In the genomic region with DNA sequence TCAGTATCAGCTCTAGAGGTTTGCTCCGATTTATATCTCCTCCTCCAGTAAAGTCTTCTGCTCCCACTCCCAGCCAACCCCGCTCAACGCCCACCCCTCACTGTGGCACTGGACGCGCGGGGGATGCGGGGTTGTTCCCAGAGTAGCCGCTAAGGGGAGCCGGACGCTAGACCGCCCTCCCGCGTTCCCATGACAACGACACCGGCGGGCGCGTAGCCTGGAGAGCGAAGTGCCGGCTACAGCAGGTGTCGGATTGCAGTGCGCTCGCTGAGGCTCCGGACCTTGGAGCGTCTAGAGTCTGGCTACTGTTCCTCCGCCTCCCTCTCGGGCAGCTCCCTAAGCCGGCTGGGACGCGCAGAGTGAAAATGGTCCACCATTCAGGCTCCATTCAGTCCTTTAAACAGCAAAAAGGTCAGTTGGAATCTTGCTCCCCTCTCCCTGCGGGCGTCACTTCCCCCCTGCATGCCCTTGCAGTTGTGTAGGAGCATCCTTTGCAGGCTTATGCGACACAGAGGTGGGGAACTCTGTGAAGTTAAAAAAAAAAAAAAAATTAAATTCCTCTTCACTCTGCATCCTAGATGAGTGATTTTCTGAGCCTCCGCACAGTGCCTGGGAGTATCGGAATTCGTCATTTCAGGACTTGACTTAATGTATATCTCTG, we compare ENCODE assay signal across 1 cellular context.
A peak's percentile ranks its signal among the peaks of the same experiment; 100 is the strongest.
TF ChIP-seq lines count a peak whose summit lies in the region.

A gene (plus strand): TSS at position 220 of the 661 bp plus-strand sequence. CDS start 146 bp downstream, at position 366.

TF ChIP-seq in HepG2, 621 proteins besides CTCF, POLR2A, EP300 and RAD21 (continued from another document and continues in another):
- no peak for TF ChIP-seq FIP1L1 (IDR thresholded peaks at IDR 0.05; ENCODE audit: borderline replicate concordance, insufficient read depth, low read depth, low read length)
- no peak for TF ChIP-seq CEBPG (CRISPR knock-in tag; IDR thresholded peaks at IDR 0.05)
- peak; percentile 81; the same call in 1 of the 2 replicates for TF ChIP-seq KDM2A (CRISPR knock-in tag; IDR thresholded peaks at IDR 0.05; ENCODE audit: borderline replicate concordance, low read depth)
- TF ChIP-seq ZNF264 (CRISPR knock-in tag; IDR thresholded peaks at IDR 0.05): no peak
- TF ChIP-seq ZNF225 (CRISPR knock-in tag; IDR thresholded peaks at IDR 0.05): no peak
- TF ChIP-seq HOXA3 (CRISPR knock-in tag; IDR thresholded peaks at IDR 0.05): peak; percentile 36; the same call in 1 of the 2 replicates
- TF ChIP-seq SMARCC2 (IDR thresholded peaks at IDR 0.05): no peak
- TF ChIP-seq, protein P1, sequence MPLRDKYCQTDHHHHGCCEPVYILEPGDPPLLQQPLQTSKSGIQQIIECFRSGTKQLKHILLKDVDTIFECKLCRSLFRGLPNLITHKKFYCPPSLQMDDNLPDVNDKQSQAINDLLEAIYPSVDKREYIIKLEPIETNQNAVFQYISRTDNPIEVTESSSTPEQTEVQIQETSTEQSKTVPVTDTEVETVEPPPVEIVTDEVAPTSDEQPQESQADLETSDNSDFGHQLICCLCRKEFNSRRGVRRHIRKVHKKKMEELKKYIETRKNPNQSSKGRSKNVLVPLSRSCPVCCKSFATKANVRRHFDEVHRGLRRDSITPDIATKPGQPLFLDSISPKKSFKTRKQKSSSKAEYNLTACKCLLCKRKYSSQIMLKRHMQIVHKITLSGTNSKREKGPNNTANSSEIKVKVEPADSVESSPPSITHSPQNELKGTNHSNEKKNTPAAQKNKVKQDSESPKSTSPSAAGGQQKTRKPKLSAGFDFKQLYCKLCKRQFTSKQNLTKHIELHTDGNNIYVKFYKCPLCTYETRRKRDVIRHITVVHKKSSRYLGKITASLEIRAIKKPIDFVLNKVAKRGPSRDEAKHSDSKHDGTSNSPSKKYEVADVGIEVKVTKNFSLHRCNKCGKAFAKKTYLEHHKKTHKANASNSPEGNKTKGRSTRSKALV (CRISPR knock-in tag; IDR thresholded peaks at IDR 0.05): peak; percentile 88; the same call in 1 of the 2 replicates
- peak; percentile 37; the same call in 1 of the 2 replicates for TF ChIP-seq NFKB2 (CRISPR knock-in tag; IDR thresholded peaks at IDR 0.05; ENCODE audit: borderline replicate concordance)
- TF ChIP-seq ZNF891 (CRISPR knock-in tag; IDR thresholded peaks at IDR 0.05): 0 out of 2 replicates have a peak, but pooled peaks have one; percentile 25
- TF ChIP-seq, protein P2, sequence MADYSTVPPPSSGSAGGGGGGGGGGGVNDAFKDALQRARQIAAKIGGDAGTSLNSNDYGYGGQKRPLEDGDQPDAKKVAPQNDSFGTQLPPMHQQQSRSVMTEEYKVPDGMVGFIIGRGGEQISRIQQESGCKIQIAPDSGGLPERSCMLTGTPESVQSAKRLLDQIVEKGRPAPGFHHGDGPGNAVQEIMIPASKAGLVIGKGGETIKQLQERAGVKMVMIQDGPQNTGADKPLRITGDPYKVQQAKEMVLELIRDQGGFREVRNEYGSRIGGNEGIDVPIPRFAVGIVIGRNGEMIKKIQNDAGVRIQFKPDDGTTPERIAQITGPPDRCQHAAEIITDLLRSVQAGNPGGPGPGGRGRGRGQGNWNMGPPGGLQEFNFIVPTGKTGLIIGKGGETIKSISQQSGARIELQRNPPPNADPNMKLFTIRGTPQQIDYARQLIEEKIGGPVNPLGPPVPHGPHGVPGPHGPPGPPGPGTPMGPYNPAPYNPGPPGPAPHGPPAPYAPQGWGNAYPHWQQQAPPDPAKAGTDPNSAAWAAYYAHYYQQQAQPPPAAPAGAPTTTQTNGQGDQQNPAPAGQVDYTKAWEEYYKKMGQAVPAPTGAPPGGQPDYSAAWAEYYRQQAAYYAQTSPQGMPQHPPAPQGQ (CRISPR knock-in tag; IDR thresholded peaks at IDR 0.05; ENCODE audit: borderline replicate concordance): no peak
- TF ChIP-seq STAT5B (CRISPR knock-in tag; IDR thresholded peaks at IDR 0.05): no peak
- TF ChIP-seq ZNF446 (CRISPR knock-in tag; IDR thresholded peaks at IDR 0.05): no peak
- TF ChIP-seq SIX4 (CRISPR knock-in tag; IDR thresholded peaks at IDR 0.05): peak; percentile 92
- TF ChIP-seq, protein P3, sequence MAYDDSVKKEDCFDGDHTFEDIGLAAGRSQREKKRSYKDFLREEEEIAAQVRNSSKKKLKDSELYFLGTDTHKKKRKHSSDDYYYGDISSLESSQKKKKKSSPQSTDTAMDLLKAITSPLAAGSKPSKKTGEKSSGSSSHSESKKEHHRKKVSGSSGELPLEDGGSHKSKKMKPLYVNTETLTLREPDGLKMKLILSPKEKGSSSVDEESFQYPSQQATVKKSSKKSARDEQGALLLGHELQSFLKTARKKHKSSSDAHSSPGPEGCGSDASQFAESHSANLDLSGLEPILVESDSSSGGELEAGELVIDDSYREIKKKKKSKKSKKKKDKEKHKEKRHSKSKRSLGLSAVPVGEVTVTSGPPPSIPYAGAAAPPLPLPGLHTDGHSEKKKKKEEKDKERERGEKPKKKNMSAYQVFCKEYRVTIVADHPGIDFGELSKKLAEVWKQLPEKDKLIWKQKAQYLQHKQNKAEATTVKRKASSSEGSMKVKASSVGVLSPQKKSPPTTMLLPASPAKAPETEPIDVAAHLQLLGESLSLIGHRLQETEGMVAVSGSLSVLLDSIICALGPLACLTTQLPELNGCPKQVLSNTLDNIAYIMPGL (CRISPR knock-in tag; IDR thresholded peaks at IDR 0.05; ENCODE audit: borderline replicate concordance in 1 of 2, low read depth in 1 of 2): 0 out of 4 replicates have a peak, but pooled peaks of 1 of the 2 experiments have one; percentile 28
- no peak for TF ChIP-seq HDAC2 (CRISPR knock-in tag; IDR thresholded peaks at IDR 0.05)
- peak; percentile 79 for TF ChIP-seq ZMYM4 (CRISPR knock-in tag; IDR thresholded peaks at IDR 0.05)
- TF ChIP-seq ESRRA (CRISPR knock-in tag; IDR thresholded peaks at IDR 0.05; ENCODE audit: low read depth): no peak
- TF ChIP-seq RBM39 (IDR thresholded peaks at IDR 0.05; ENCODE audit: low read depth, low read length, poor library complexity, severe bottlenecking): peak; percentile 74
- TF ChIP-seq TBX3 (IDR thresholded peaks at IDR 0.05; ENCODE audit: borderline replicate concordance): no peak
- TF ChIP-seq SAP130 (CRISPR knock-in tag; IDR thresholded peaks at IDR 0.05; ENCODE audit: low read depth): peak; percentile 26; the same call in 1 of the 2 replicates
- TF ChIP-seq HNF4A (CRISPR knock-in tag; IDR thresholded peaks at IDR 0.05): peak; percentile 34; the same call in 1 of the 2 replicates
- TF ChIP-seq ZNF563 (CRISPR knock-in tag; IDR thresholded peaks at IDR 0.05): no peak
- peak; percentile 79; the same call in 1 of the 2 replicates for TF ChIP-seq SIX1 (CRISPR knock-in tag; IDR thresholded peaks at IDR 0.05; ENCODE audit: borderline replicate concordance)
- TF ChIP-seq ZNF556 (CRISPR knock-in tag; IDR thresholded peaks at IDR 0.05; ENCODE audit: borderline replicate concordance): 0 out of 2 replicates have a peak, but pooled peaks have one; percentile 38
- TF ChIP-seq, protein P4, sequence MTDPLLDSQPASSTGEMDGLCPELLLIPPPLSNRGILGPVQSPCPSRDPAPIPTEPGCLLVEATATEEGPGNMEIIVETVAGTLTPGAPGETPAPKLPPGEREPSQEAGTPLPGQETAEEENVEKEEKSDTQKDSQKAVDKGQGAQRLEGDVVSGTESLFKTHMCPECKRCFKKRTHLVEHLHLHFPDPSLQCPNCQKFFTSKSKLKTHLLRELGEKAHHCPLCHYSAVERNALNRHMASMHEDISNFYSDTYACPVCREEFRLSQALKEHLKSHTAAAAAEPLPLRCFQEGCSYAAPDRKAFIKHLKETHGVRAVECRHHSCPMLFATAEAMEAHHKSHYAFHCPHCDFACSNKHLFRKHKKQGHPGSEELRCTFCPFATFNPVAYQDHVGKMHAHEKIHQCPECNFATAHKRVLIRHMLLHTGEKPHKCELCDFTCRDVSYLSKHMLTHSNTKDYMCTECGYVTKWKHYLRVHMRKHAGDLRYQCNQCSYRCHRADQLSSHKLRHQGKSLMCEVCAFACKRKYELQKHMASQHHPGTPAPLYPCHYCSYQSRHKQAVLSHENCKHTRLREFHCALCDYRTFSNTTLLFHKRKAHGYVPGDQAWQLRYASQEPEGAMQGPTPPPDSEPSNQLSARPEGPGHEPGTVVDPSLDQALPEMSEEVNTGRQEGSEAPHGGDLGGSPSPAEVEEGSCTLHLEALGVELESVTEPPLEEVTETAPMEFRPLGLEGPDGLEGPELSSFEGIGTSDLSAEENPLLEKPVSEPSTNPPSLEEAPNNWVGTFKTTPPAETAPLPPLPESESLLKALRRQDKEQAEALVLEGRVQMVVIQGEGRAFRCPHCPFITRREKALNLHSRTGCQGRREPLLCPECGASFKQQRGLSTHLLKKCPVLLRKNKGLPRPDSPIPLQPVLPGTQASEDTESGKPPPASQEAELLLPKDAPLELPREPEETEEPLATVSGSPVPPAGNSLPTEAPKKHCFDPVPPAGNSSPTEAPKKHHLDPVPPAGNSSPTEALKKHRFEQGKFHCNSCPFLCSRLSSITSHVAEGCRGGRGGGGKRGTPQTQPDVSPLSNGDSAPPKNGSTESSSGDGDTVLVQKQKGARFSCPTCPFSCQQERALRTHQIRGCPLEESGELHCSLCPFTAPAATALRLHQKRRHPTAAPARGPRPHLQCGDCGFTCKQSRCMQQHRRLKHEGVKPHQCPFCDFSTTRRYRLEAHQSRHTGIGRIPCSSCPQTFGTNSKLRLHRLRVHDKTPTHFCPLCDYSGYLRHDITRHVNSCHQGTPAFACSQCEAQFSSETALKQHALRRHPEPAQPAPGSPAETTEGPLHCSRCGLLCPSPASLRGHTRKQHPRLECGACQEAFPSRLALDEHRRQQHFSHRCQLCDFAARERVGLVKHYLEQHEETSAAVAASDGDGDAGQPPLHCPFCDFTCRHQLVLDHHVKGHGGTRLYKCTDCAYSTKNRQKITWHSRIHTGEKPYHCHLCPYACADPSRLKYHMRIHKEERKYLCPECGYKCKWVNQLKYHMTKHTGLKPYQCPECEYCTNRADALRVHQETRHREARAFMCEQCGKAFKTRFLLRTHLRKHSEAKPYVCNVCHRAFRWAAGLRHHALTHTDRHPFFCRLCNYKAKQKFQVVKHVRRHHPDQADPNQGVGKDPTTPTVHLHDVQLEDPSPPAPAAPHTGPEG (CRISPR knock-in tag; IDR thresholded peaks at IDR 0.05): peak; percentile 80; the same call in 1 of the 2 replicates
- TF ChIP-seq, protein P5, sequence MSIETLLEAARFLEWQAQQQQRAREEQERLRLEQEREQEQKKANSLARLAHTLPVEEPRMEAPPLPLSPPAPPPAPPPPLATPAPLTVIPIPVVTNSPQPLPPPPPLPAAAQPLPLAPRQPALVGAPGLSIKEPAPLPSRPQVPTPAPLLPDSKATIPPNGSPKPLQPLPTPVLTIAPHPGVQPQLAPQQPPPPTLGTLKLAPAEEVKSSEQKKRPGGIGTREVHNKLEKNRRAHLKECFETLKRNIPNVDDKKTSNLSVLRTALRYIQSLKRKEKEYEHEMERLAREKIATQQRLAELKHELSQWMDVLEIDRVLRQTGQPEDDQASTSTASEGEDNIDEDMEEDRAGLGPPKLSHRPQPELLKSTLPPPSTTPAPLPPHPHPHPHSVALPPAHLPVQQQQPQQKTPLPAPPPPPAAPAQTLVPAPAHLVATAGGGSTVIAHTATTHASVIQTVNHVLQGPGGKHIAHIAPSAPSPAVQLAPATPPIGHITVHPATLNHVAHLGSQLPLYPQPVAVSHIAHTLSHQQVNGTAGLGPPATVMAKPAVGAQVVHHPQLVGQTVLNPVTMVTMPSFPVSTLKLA (IDR thresholded peaks at IDR 0.05): no peak
- no peak for TF ChIP-seq SETDB1 (CRISPR knock-in tag; IDR thresholded peaks at IDR 0.05; ENCODE audit: borderline replicate concordance)
- 0 out of 2 replicates have a peak, but pooled peaks have one; percentile 27 for TF ChIP-seq TARDBP (CRISPR knock-in tag; IDR thresholded peaks at IDR 0.05)
- no peak for TF ChIP-seq NFE2L2 (IDR thresholded peaks at IDR 0.05; ENCODE audit: low read length)
- no peak for TF ChIP-seq GATAD2A (CRISPR knock-in tag; IDR thresholded peaks at IDR 0.05)
- peak; percentile 53; the same call in 1 of the 2 replicates for TF ChIP-seq SALL1 (CRISPR knock-in tag; IDR thresholded peaks at IDR 0.05)
- 0 out of 2 replicates have a peak, but pooled peaks have one; percentile 86 for TF ChIP-seq U2AF2 (IDR thresholded peaks at IDR 0.05; ENCODE audit: low read depth, low read length)
- TF ChIP-seq ISL2 (CRISPR knock-in tag; IDR thresholded peaks at IDR 0.05): peak; percentile 47; the same call in 1 of the 2 replicates
- TF ChIP-seq, protein P6, sequence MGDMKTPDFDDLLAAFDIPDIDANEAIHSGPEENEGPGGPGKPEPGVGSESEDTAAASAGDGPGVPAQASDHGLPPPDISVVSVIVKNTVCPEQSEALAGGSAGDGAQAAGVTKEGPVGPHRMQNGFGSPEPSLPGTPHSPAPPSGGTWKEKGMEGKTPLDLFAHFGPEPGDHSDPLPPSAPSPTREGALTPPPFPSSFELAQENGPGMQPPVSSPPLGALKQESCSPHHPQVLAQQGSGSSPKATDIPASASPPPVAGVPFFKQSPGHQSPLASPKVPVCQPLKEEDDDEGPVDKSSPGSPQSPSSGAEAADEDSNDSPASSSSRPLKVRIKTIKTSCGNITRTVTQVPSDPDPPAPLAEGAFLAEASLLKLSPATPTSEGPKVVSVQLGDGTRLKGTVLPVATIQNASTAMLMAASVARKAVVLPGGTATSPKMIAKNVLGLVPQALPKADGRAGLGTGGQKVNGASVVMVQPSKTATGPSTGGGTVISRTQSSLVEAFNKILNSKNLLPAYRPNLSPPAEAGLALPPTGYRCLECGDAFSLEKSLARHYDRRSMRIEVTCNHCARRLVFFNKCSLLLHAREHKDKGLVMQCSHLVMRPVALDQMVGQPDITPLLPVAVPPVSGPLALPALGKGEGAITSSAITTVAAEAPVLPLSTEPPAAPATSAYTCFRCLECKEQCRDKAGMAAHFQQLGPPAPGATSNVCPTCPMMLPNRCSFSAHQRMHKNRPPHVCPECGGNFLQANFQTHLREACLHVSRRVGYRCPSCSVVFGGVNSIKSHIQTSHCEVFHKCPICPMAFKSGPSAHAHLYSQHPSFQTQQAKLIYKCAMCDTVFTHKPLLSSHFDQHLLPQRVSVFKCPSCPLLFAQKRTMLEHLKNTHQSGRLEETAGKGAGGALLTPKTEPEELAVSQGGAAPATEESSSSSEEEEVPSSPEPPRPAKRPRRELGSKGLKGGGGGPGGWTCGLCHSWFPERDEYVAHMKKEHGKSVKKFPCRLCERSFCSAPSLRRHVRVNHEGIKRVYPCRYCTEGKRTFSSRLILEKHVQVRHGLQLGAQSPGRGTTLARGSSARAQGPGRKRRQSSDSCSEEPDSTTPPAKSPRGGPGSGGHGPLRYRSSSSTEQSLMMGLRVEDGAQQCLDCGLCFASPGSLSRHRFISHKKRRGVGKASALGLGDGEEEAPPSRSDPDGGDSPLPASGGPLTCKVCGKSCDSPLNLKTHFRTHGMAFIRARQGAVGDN (CRISPR knock-in tag; IDR thresholded peaks at IDR 0.05): peak; percentile 53
- TF ChIP-seq ZNF569 (CRISPR knock-in tag; IDR thresholded peaks at IDR 0.05; ENCODE audit: borderline replicate concordance): no peak
- TF ChIP-seq ZNF790 (CRISPR knock-in tag; IDR thresholded peaks at IDR 0.05; ENCODE audit: borderline replicate concordance): no peak
- 0 out of 2 replicates have a peak, but pooled peaks have one; percentile 18 for TF ChIP-seq PITX1 (CRISPR knock-in tag; IDR thresholded peaks at IDR 0.05)
